In the genomic region with DNA sequence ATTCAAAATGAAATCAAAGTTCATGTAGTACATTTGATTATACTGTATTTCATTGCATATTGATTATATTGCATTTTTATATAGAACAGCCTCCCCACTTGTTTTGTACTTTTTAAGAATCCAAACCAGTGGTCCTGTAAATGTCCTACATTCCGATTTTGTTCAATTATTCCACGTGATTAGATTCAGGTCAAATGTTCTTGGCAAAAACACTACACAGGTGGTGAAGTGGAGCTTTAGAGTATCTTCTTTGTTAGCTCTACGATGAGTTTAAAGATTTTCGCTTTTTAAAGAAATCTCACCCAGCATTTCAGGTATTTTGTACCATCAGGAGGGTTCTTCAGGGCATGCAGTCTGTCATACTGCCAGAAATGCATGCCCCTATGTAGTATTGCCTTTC, we compare ENCODE assay signal across 32 cellular contexts.
DNase-seq lines count a peak whose midpoint lies in the region; TF ChIP-seq lines count a peak whose summit lies in the region.
"Had no signal": no experiment of that assay in that cellular context is flagged by ENCODE, and none has a peak within 500 bp of the region (broad histone marks: within the 10 kb centered on the region; RNA-seq: fewer than 3 reads in every experiment).

No MANE protein-coding gene starts in this region.

- DNase-seq in G401 (ENCODE audit: low spot score) (peak; percentile 72), cerebellar cortex (ENCODE audit: low spot score) (peak; percentile 71), cerebellum (ENCODE audit: low spot score) (peak; percentile 13), brain microvascular endothelial cell (no peak), neuronal stem cell (ENCODE audit: low spot score) (no peak)
- DNase-seq in activated T-cell treated with anti-CD3 and anti-CD28 coated beads, Interleukin-2, amount 50 U/mL, for 24 hours = no peak
- DNase-seq: 8988T; ACHN; AML-193; BE2C; Caco-2; Calu3; CD4-positive, alpha-beta memory T cell; CD4-positive, alpha-beta T cell; CD4-positive, CD25-positive, alpha-beta regulatory T cell; CD8-positive, alpha-beta memory T cell; CD8-positive, alpha-beta T cell; COR-L47; DMS 273 treated with DMSO at 0.1 percent for 48 hours; DMS153; DMS53; DMS79; DMS79 treated with DMSO at 0.1 percent for 48 hours; DND-41; EL had no signal

- H2AFZ ChIP-seq in neuronal stem cell (ENCODE audit: low read length) = no peak overlapping the region

- no peak overlapping the region for H3K14ac ChIP-seq in neuronal stem cell (ENCODE audit: low read length)

- no peak overlapping the region for H3K4me2 ChIP-seq in neuronal stem cell (ENCODE audit: insufficient read depth, low read length, poor library complexity, severe bottlenecking)
- H3K4me2 ChIP-seq: A549; BLaER1; BLaER1 treated with 17β-estradiol and CSF1 and Interleukin-3, amounts not matched to agents 10 nM and 100 nM had no signal

- H3K79me1 ChIP-seq in neuronal stem cell (ENCODE audit: low read depth, low read length) = no peaks in the 10 kb centered on the region

- H2BK12ac ChIP-seq in neuronal stem cell (ENCODE audit: low read length) = no peak overlapping the region

- no peak for TF ChIP-seq CTCF in brain microvascular endothelial cell (IDR thresholded peaks at IDR 0.05; ENCODE audit: low read depth, low read length, missing control alignments)

- peaks cover 12% of the 10 kb centered on the region for H3K4me1 Mint-ChIP-seq in activated T-cell treated with anti-CD3 and anti-CD28 coated beads, Interleukin-2, amount 50 U/mL, for 24 hours (ENCODE audit: low read depth)
- H3K4me1 Mint-ChIP-seq: B cell; CD14-positive monocyte; CD4-positive, alpha-beta memory T cell; CD8-positive, alpha-beta memory T cell had no signal

- H3K4me3 Mint-ChIP-seq in activated T-cell treated with anti-CD3 and anti-CD28 coated beads, Interleukin-2, amount 50 U/mL, for 24 hours = no peak overlapping the region
- H3K4me3 Mint-ChIP-seq: B cell; CD14-positive monocyte; CD4-positive, alpha-beta memory T cell; CD4-positive, alpha-beta T cell; CD4-positive, CD25-positive, alpha-beta regulatory T cell; CD8-positive, alpha-beta memory T cell; CD8-positive, alpha-beta T cell had no signal

- H3K4ac ChIP-seq in neuronal stem cell (ENCODE audit: low read length) = no peak overlapping the region

- H3K36me3 ChIP-seq in brain microvascular endothelial cell (replicated peaks) = no peaks in the 10 kb centered on the region
- peaks cover 0 to 58% of the 10 kb centered on the region in 2 donors for H3K36me3 ChIP-seq in neuronal stem cell (replicated peaks in 1 of 2; ENCODE audit: control insufficient read depth in 2 of 2, insufficient read depth in 2 of 2, low read length in 2 of 2)
- H3K36me3 ChIP-seq: BE2C had no signal

- no peaks in the 10 kb centered on the region for H3K9me3 ChIP-seq in neuronal stem cell (replicated peaks in 1 of 2; ENCODE audit: control insufficient read depth in 2 of 2, insufficient read depth in 1 of 2, low read depth in 1 of 2, low read length in 2 of 2)
- H3K9me3 ChIP-seq: A549, BE2C, Caco-2 had no signal

- H3K9ac ChIP-seq in neuronal stem cell (ENCODE audit: low read depth, low read length, poor library complexity) = no peak overlapping the region
- H3K9ac ChIP-seq: BLaER1; BLaER1 treated with 17β-estradiol and CSF1 and Interleukin-3, amounts not matched to agents 10 nM and 100 nM had no signal

- no peak overlapping the region for H4K8ac ChIP-seq in neuronal stem cell (ENCODE audit: low read depth, low read length)

- no peak overlapping the region for H3K18ac ChIP-seq in neuronal stem cell (ENCODE audit: low read length)

- H3K23ac ChIP-seq in neuronal stem cell (ENCODE audit: low read depth, low read length, poor library complexity) = no peak overlapping the region

- peaks cover 33% of the 10 kb centered on the region for H3K9me3 Mint-ChIP-seq in activated T-cell treated with anti-CD3 and anti-CD28 coated beads, Interleukin-2, amount 50 U/mL, for 24 hours

- H4K91ac ChIP-seq in neuronal stem cell (ENCODE audit: low read depth, low read length, poor library complexity) = no peak overlapping the region

- no peak overlapping the region for H2AK5ac ChIP-seq in neuronal stem cell (ENCODE audit: low read depth, low read length)

- H2BK15ac ChIP-seq in neuronal stem cell (ENCODE audit: low read length) = no peak overlapping the region

- no CpG with 5 or more reads among the region's 4 CpGs for WGBS in neuronal stem cell (ENCODE audit: extremely low coverage in 2 of 2, insufficient read length in 2 of 2, insufficient replicate concordance in 1 of 2), 2 donors

- peaks cover 0 to 2% of the 10 kb centered on the region in 2 donors for H3K4me1 ChIP-seq in neuronal stem cell (ENCODE audit: control insufficient read depth in 2 of 2, insufficient read depth in 1 of 2, low read depth in 1 of 2, low read length in 2 of 2)
- H3K4me1 ChIP-seq: A549; BE2C; BLaER1; BLaER1 treated with 17β-estradiol and CSF1 and Interleukin-3, amounts not matched to agents 10 nM and 100 nM; Caco-2 had no signal

- no peaks in the 10 kb centered on the region for H3K27me3 Mint-ChIP-seq in activated T-cell treated with anti-CD3 and anti-CD28 coated beads, Interleukin-2, amount 50 U/mL, for 24 hours
- H3K27me3 Mint-ChIP-seq: B cell; CD4-positive, alpha-beta memory T cell; CD4-positive, alpha-beta T cell; CD4-positive, CD25-positive, alpha-beta regulatory T cell; CD8-positive, alpha-beta memory T cell had no signal

- H3K4me3 ChIP-seq in brain microvascular endothelial cell (ENCODE audit: low read depth, low read length) = no peak overlapping the region
- no peak overlapping the region for H3K4me3 ChIP-seq in neuronal stem cell (ENCODE audit: low read length in 2 of 2)
- H3K4me3 ChIP-seq: A549; BLaER1; BLaER1 treated with 17β-estradiol and CSF1 and Interleukin-3, amounts not matched to agents 10 nM and 100 nM had no signal

- H3K36me3 Mint-ChIP-seq in activated T-cell treated with anti-CD3 and anti-CD28 coated beads, Interleukin-2, amount 50 U/mL, for 24 hours (ENCODE audit: low read depth) = peaks cover 54% of the 10 kb centered on the region

- H3K27ac Mint-ChIP-seq in activated T-cell treated with anti-CD3 and anti-CD28 coated beads, Interleukin-2, amount 50 U/mL, for 24 hours = no peak overlapping the region
- H3K27ac Mint-ChIP-seq: B cell; CD14-positive monocyte; CD4-positive, alpha-beta memory T cell; CD4-positive, alpha-beta T cell; CD4-positive, CD25-positive, alpha-beta regulatory T cell; CD8-positive, alpha-beta memory T cell had no signal

- no peaks in the 10 kb centered on the region for H3K27me3 ChIP-seq in brain microvascular endothelial cell (replicated peaks)
- no peaks in the 10 kb centered on the region for H3K27me3 ChIP-seq in neuronal stem cell (ENCODE audit: control insufficient read depth in 3 of 3, insufficient read depth in 3 of 3, low read depth in 1 of 3, low read length in 3 of 3)
- H3K27me3 ChIP-seq: BE2C; BLaER1; BLaER1 treated with 17β-estradiol and CSF1 and Interleukin-3, amounts not matched to agents 10 nM and 100 nM had no signal

- H2BK120ac ChIP-seq in neuronal stem cell (ENCODE audit: low read depth, low read length) = no peak overlapping the region

- in situ Hi-C loops in G401 (cut with HindIII; ENCODE audit: low sequenced_read_pairs) (no loop called here), brain microvascular endothelial cell (cut with HindIII; ENCODE audit: low pct_ligation_motif_present, low sequenced_read_pairs) (no loop called here)

- H3K27ac ChIP-seq in brain microvascular endothelial cell (no peak overlapping the region), neuronal stem cell (replicated peaks; ENCODE audit: low read length) (no peak overlapping the region)
- H3K27ac ChIP-seq: 22Rv1; A549; BLaER1; BLaER1 treated with 17β-estradiol and CSF1 and Interleukin-3, amounts not matched to agents 10 nM and 100 nM; C4-2B had no signal

- no peak overlapping the region for H2BK5ac ChIP-seq in neuronal stem cell (ENCODE audit: low read length)

Comparison
In these comparisons a context has a peak if more than half of its experiments do, and no peak if none do; other contexts are left out.
1. DNase-seq: peak in G401 (single experiment), cerebellar cortex (single experiment) and cerebellum (single experiment); none in brain microvascular endothelial cell (single experiment), activated T-cell treated with anti-CD3 and anti-CD28 coated beads, Interleukin-2, amount 50 U/mL, for 24 hours (single experiment) and neuronal stem cell (single experiment).